25 cellular contexts compared by ENCODE assay signal in genomic region chr7:108600399-108600798, GRCh38.
"Had no signal": no experiment of that assay in that cellular context is flagged by ENCODE, and none has a peak within 500 bp of the region (broad histone marks: within the 10 kb centered on the region; RNA-seq: fewer than 3 reads in every experiment).

No MANE protein-coding gene starts in this region.

- H3K9me3 ChIP-seq: colonic mucosa, esophagus muscularis mucosa, esophagus squamous epithelium, gastrocnemius medialis, gastroesophageal sphincter, heart left ventricle, heart right ventricle had no signal

- H3K4me1 ChIP-seq: colonic mucosa, esophagus muscularis mucosa, esophagus squamous epithelium, foreskin keratinocyte, gastrocnemius medialis, gastroesophageal sphincter, heart left ventricle, heart right ventricle had no signal

- H3K27ac ChIP-seq: colonic mucosa, coronary artery, dorsolateral prefrontal cortex, epithelial cell of prostate, esophagus muscularis mucosa, esophagus squamous epithelium, foreskin keratinocyte, gastrocnemius medialis, gastroesophageal sphincter, heart left ventricle, heart right ventricle, hepatocyte had no signal

- H3K27ac Mint-ChIP-seq: dendritic cell treated with granulocyte-macrophage colony-stimulating factor and Interleukin-4, amounts not matched to agents 40 ng/mL and 50 ng/mL, for 4 days; effector memory CD8-positive, alpha-beta T cell; endodermal cell had no signal

- H3K9me3 Mint-ChIP-seq: dendritic cell treated with granulocyte-macrophage colony-stimulating factor and Interleukin-4, amounts not matched to agents 40 ng/mL and 50 ng/mL, for 4 days; effector memory CD8-positive, alpha-beta T cell; endodermal cell had no signal

- H3K4me2 ChIP-seq: hepatocyte had no signal

- H3K79me2 ChIP-seq: hepatocyte had no signal

- H3K27me3 ChIP-seq: colonic mucosa, dorsolateral prefrontal cortex, gastrocnemius medialis, gastroesophageal sphincter had no signal

- ATAC-seq: effector memory CD8-positive, alpha-beta T cell; foreskin keratinocyte; gastrocnemius medialis; gastroesophageal sphincter; heart left ventricle; heart right ventricle had no signal

- H3K36me3 ChIP-seq: colonic mucosa, esophagus muscularis mucosa, esophagus squamous epithelium, gastrocnemius medialis, gastroesophageal sphincter, heart left ventricle, heart right ventricle had no signal

- H3K4me3 ChIP-seq: colonic mucosa, coronary artery, dorsolateral prefrontal cortex, esophagus muscularis mucosa, esophagus squamous epithelium, gastrocnemius medialis, gastroesophageal sphincter, heart left ventricle, heart right ventricle, hepatocyte had no signal

- H2AFZ ChIP-seq: hepatocyte had no signal

- H3K4me3 Mint-ChIP-seq: dendritic cell treated with granulocyte-macrophage colony-stimulating factor and Interleukin-4, amounts not matched to agents 40 ng/mL and 50 ng/mL, for 4 days; effector memory CD8-positive, alpha-beta T cell; endodermal cell had no signal

- DNase-seq: colonic mucosa; cortex of kidney; dermis blood vessel endothelial cell; dorsolateral prefrontal cortex; effector CD4-positive, alpha-beta T cell; effector CD8-positive, alpha-beta T cell; effector memory CD4-positive, alpha-beta T cell; effector memory CD8-positive, alpha-beta T cell; endodermal cell; erythroblast; esophagus squamous epithelium; foreskin fibroblast; foreskin keratinocyte; foreskin melanocyte; gastrocnemius medialis; glutamatergic neuron; head of caudate nucleus; heart left ventricle; heart right ventricle had no signal
